ENCODE assay signal across 20 cellular contexts in genomic region chr6:166931426-166931970, GRCh38. TPM values are rescaled to one million over a fixed set of nuclear protein-coding genes. Genes with fewer than 3 reads are reported as not detected.
DNase-seq lines count a peak whose midpoint lies in the region; ATAC-seq and TF ChIP-seq lines count a peak whose summit lies in the region.
"Had no signal": no experiment of that assay in that cellular context is flagged by ENCODE, and none has a peak within 500 bp of the region (broad histone marks: within the 10 kb centered on the region; RNA-seq: fewer than 3 reads in every experiment).

No MANE protein-coding gene starts in this region.

- H3K9me3 Mint-ChIP-seq in activated CD4-positive, alpha-beta memory T cell treated with anti-CD3 and anti-CD28 coated beads for 36 hours, result no peaks in the 10 kb centered on the region
- no peaks in the 10 kb centered on the region for H3K9me3 Mint-ChIP-seq in activated CD4-positive, alpha-beta memory T cell treated with anti-CD3 and anti-CD28 coated beads, Interleukin-2, amount 10 ng/mL, durations not matched to agents 7 days and 5 days
- no peaks in the 10 kb centered on the region for H3K9me3 Mint-ChIP-seq in CD4-positive, alpha-beta T cell
- H3K9me3 Mint-ChIP-seq in activated naive CD8-positive, alpha-beta T cell (ENCODE audit: low read depth), result no peaks in the 10 kb centered on the region
- no peaks in the 10 kb centered on the region for H3K9me3 Mint-ChIP-seq in naive thymus-derived CD8-positive, alpha-beta T cell

- no peaks in the 10 kb centered on the region for H3K9me3 ChIP-seq in CD4-positive, alpha-beta T cell (ENCODE audit: control insufficient read depth, low read length)
- H3K9me3 ChIP-seq: A549, BE2C, ovary, Peyer's patch, SJCRH30 had no signal

- H3K27me3 ChIP-seq in CD4-positive, alpha-beta T cell (ENCODE audit: control insufficient read depth, insufficient read depth, low read length), result no peaks in the 10 kb centered on the region
- H3K27me3 ChIP-seq: BE2C, ovary, Peyer's patch, SJCRH30 had no signal

- peak overlapping the region; percentile 36 for H3K27ac Mint-ChIP-seq in activated CD4-positive, alpha-beta memory T cell treated with anti-CD3 and anti-CD28 coated beads for 36 hours
- H3K27ac Mint-ChIP-seq in activated CD4-positive, alpha-beta memory T cell treated with anti-CD3 and anti-CD28 coated beads, Interleukin-2, amount 10 ng/mL, durations not matched to agents 7 days and 5 days, result no peak overlapping the region
- peak overlapping the region; percentile 74 for H3K27ac Mint-ChIP-seq in CD4-positive, alpha-beta T cell
- peak overlapping the region; percentile 54 for H3K27ac Mint-ChIP-seq in activated naive CD8-positive, alpha-beta T cell
- H3K27ac Mint-ChIP-seq in naive thymus-derived CD8-positive, alpha-beta T cell, result peak overlapping the region; percentile 60 to 91 (median 80)

- H3K27me3 Mint-ChIP-seq in activated CD4-positive, alpha-beta memory T cell treated with anti-CD3 and anti-CD28 coated beads for 36 hours, result no peaks in the 10 kb centered on the region
- no peaks in the 10 kb centered on the region for H3K27me3 Mint-ChIP-seq in activated CD4-positive, alpha-beta memory T cell treated with anti-CD3 and anti-CD28 coated beads, Interleukin-2, amount 10 ng/mL, durations not matched to agents 7 days and 5 days
- no peaks in the 10 kb centered on the region for H3K27me3 Mint-ChIP-seq in CD4-positive, alpha-beta T cell
- H3K27me3 Mint-ChIP-seq in activated naive CD8-positive, alpha-beta T cell, result no peaks in the 10 kb centered on the region
- no peaks in the 10 kb centered on the region for H3K27me3 Mint-ChIP-seq in naive thymus-derived CD8-positive, alpha-beta T cell

- H3K4me3 Mint-ChIP-seq in activated CD4-positive, alpha-beta memory T cell treated with anti-CD3 and anti-CD28 coated beads for 36 hours, result no peak overlapping the region
- no peak overlapping the region for H3K4me3 Mint-ChIP-seq in activated CD4-positive, alpha-beta memory T cell treated with anti-CD3 and anti-CD28 coated beads, Interleukin-2, amount 10 ng/mL, durations not matched to agents 7 days and 5 days
- no peak overlapping the region for H3K4me3 Mint-ChIP-seq in CD4-positive, alpha-beta T cell
- no peak overlapping the region for H3K4me3 Mint-ChIP-seq in activated naive CD8-positive, alpha-beta T cell
- peak overlapping the region in 3 of 10 donors; percentile 17 to 69 (median 63) for H3K4me3 Mint-ChIP-seq in naive thymus-derived CD8-positive, alpha-beta T cell

- H3K27ac ChIP-seq in CD4-positive, alpha-beta T cell (ENCODE audit: low read depth, low read length), result peak overlapping the region; percentile 23
- H3K27ac ChIP-seq: A549, ovary, Peyer's patch, SJCRH30 had no signal

- CTCF ChIA-PET in activated CD4-positive, alpha-beta memory T cell treated with anti-CD3 and anti-CD28 coated beads for 36 hours (lab: Charles Lee), result no interaction called here
- CTCF ChIA-PET in activated CD4-positive, alpha-beta memory T cell treated with anti-CD3 and anti-CD28 coated beads, Interleukin-2, amount 10 ng/mL, durations not matched to agents 7 days and 5 days (lab: Charles Lee), result no interaction called here
- CTCF ChIA-PET in CD4-positive, alpha-beta T cell (lab: Charles Lee), result no interaction called here

- POLR2A ChIA-PET in activated CD4-positive, alpha-beta memory T cell treated with anti-CD3 and anti-CD28 coated beads for 36 hours (lab: Charles Lee), result no interaction called here
- POLR2A ChIA-PET in activated CD4-positive, alpha-beta memory T cell treated with anti-CD3 and anti-CD28 coated beads, Interleukin-2, amount 10 ng/mL, durations not matched to agents 7 days and 5 days (lab: Charles Lee), result interaction anchor here (1.4 to 1.6 kb wide), 2 partner anchors 14 to 18 kb away, joined by 4 to 5 read pairs; no protein-coding TSS in a partner anchor
- POLR2A ChIA-PET in CD4-positive, alpha-beta T cell (lab: Charles Lee), result interaction anchor here (0.9 to 1.5 kb wide), 2 partner anchors 17 to 68 kb away, joined by 3 read pairs; partner anchors contain the start of gene CEP43
- POLR2A ChIA-PET in naive thymus-derived CD8-positive, alpha-beta T cell (lab: Charles Lee), result interaction anchor here (1.4 kb wide), 1 partner anchor 25 kb away, joined by 4 read pairs; the partner anchor contains the start of gene RNASET2

- ATAC-seq in CD4-positive, alpha-beta T cell (ENCODE audit: poor library complexity), result no peak
- ATAC-seq in naive thymus-derived CD8-positive, alpha-beta T cell, result no peak
- ATAC-seq: A549, left cardiac atrium, right cardiac atrium had no signal

- TF ChIP-seq CTCF in CD4-positive, alpha-beta T cell (IDR thresholded peaks at IDR 0.05), result no peak

- peaks cover 22% of the 10 kb centered on the region for H3K4me1 Mint-ChIP-seq in activated CD4-positive, alpha-beta memory T cell treated with anti-CD3 and anti-CD28 coated beads for 36 hours (ENCODE audit: low read depth)
- peaks cover 3% of the 10 kb centered on the region for H3K4me1 Mint-ChIP-seq in activated CD4-positive, alpha-beta memory T cell treated with anti-CD3 and anti-CD28 coated beads, Interleukin-2, amount 10 ng/mL, durations not matched to agents 7 days and 5 days
- H3K4me1 Mint-ChIP-seq in CD4-positive, alpha-beta T cell (ENCODE audit: low read depth), result peaks cover 24% of the 10 kb centered on the region
- peaks cover 43% of the 10 kb centered on the region for H3K4me1 Mint-ChIP-seq in activated naive CD8-positive, alpha-beta T cell (ENCODE audit: low read depth)
- H3K4me1 Mint-ChIP-seq in naive thymus-derived CD8-positive, alpha-beta T cell, result peaks cover 17 to 42% (median 26%) of the 10 kb centered on the region in 4 donors

- peaks cover 29% of the 10 kb centered on the region for H3K36me3 Mint-ChIP-seq in activated CD4-positive, alpha-beta memory T cell treated with anti-CD3 and anti-CD28 coated beads for 36 hours
- H3K36me3 Mint-ChIP-seq in activated CD4-positive, alpha-beta memory T cell treated with anti-CD3 and anti-CD28 coated beads, Interleukin-2, amount 10 ng/mL, durations not matched to agents 7 days and 5 days (ENCODE audit: low read depth), result peaks cover 55% of the 10 kb centered on the region
- H3K36me3 Mint-ChIP-seq in CD4-positive, alpha-beta T cell (ENCODE audit: low read depth), result peaks cover 89% of the 10 kb centered on the region
- H3K36me3 Mint-ChIP-seq in activated naive CD8-positive, alpha-beta T cell, result peaks cover 2% of the 10 kb centered on the region
- peaks cover 0 to 72% (median 9%) of the 10 kb centered on the region in 3 donors for H3K36me3 Mint-ChIP-seq in naive thymus-derived CD8-positive, alpha-beta T cell

- no peak for DNase-seq in activated CD4-positive, alpha-beta memory T cell treated with anti-CD3 and anti-CD28 coated beads for 36 hours
- DNase-seq in activated CD4-positive, alpha-beta memory T cell treated with anti-CD3 and anti-CD28 coated beads, Interleukin-2, amount 10 ng/mL, durations not matched to agents 7 days and 5 days, result no peak
- DNase-seq in CD4-positive, alpha-beta T cell, result no peak
- no peak for DNase-seq in naive thymus-derived CD8-positive, alpha-beta T cell
- DNase-seq in NCI-H82 (lab: John Stamatoyannopoulos, UW) (no peak), CD1c-positive myeloid dendritic cell (ENCODE audit: extremely low spot score) (no peak), posterior vena cava (ENCODE audit: low spot score) (no peak)
- DNase-seq: amygdala, BE2C, left cardiac atrium, mesenchymal stem cell, MM.1S, NCI-H1417 treated with DMSO at 0.1 percent for 48 hours, ovary, Peyer's patch, SJCRH30, substantia nigra had no signal

- intact Hi-C loops in activated CD4-positive, alpha-beta memory T cell treated with anti-CD3 and anti-CD28 coated beads for 36 hours (cut with micrococcal nuclease), result no loop called here
- intact Hi-C loops in CD4-positive, alpha-beta T cell (cut with DNase I, micrococcal nuclease), result loop anchor here in 1 of 2 experiments (10.0 kb wide), 1 partner anchor 63 kb away; the partner anchor contains the start of gene CEP43
- intact Hi-C loops in posterior vena cava (cut with DNase I), result no loop called here

RNA-seq across cellular contexts. Expression of gene RNASET2, which starts 24.9 kb away (rescaled TPM):
- total RNA-seq in activated CD4-positive, alpha-beta memory T cell treated with anti-CD3 and anti-CD28 coated beads for 36 hours, result 10 to 100 TPM; 62.5 to 66.1 TPM
- 100 to 1,000 TPM; 107 to 112 TPM for total RNA-seq in activated CD4-positive, alpha-beta memory T cell treated with anti-CD3 and anti-CD28 coated beads, Interleukin-2, amount 10 ng/mL, durations not matched to agents 7 days and 5 days
- 100 to 1,000 TPM; 164 to 165 TPM for total RNA-seq in CD4-positive, alpha-beta T cell
- 10 to 100 TPM; 72.7 to 75.2 TPM for total RNA-seq in naive thymus-derived CD8-positive, alpha-beta T cell
- polyA plus RNA-seq in naive thymus-derived CD8-positive, alpha-beta T cell, result 100 to 1,000 TPM; 141 to 283 (median 248) TPM
- total RNA-seq in posterior vena cava, result 10 to 100 TPM; 18.3 to 45.4 TPM
